In the genomic region with DNA sequence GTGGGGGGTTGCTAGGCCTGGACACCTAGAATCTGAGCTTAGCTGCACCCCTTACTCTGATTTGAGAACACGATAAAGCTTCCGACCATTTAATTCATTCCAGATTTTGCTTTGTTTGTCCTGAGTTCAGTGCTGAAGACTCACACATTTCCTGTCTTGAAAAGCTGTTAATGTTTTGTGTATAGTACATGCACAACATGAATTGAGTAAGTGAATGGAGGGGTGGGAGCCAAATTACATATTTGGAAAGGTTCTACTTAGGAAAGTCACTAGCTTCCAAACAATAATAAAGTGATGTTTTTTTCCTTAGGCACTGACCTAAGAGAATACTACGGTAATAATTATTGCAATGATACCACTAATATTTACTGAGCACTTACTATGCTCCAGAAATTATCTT, we compare ENCODE assay signal across 29 cellular contexts.
"Had no signal": no experiment of that assay in that cellular context is flagged by ENCODE, and none has a peak within 500 bp of the region (broad histone marks: within the 10 kb centered on the region; RNA-seq: fewer than 3 reads in every experiment).

No MANE protein-coding gene starts in this region.

- DNase-seq: hypothalamus; immature natural killer cell; kidney; left colon; left lung; lower lobe of right lung; mammary epithelial cell; naive B cell; natural killer cell; nucleus accumbens; pancreas; posterior cingulate gyrus; retina; right cardiac atrium; sigmoid colon; small intestine; spleen; stimulated activated CD4-positive, alpha-beta T cell treated with anti-CD3 and anti-CD28 coated beads, Interleukin-4, amount 100 ng/mL, for 24 hours; stimulated activated naive CD4-positive, alpha-beta T cell; tibial artery; trophoblast cell; upper lobe of right lung had no signal

- H3K36me3 ChIP-seq: left lung, lower lobe of right lung, pancreas, prostate gland, sigmoid colon, spleen, suprapubic skin, thoracic aorta, tibial artery, upper lobe of right lung had no signal

- H3K4me3 ChIP-seq: left lung, lower lobe of right lung, pancreas, prostate gland, sigmoid colon, spleen, suprapubic skin, thoracic aorta, tibial artery, upper lobe of right lung had no signal

- H3K4me1 ChIP-seq: left lung, lower lobe of right lung, pancreas, prostate gland, sigmoid colon, spleen, suprapubic skin, tibial artery, upper lobe of right lung had no signal

- H3K27ac Mint-ChIP-seq: immature natural killer cell; mesothelial cell of epicardium; naive B cell; natural killer cell; stimulated activated effector memory CD8-positive, alpha-beta T cell treated with anti-CD3 and anti-CD28 coated beads, Interleukin-12 subunit alpha, Interleukin-12 subunit beta, amount 100 ng/mL, for 72 hours; stimulated activated naive CD8-positive, alpha-beta T cell treated with anti-CD3 and anti-CD28 coated beads, Interleukin-15, Interleukin-2, amounts not matched to agents 100 ng/mL and 50 ng/mL, for 24 hours had no signal

- H3K4me3 Mint-ChIP-seq: immature natural killer cell; mesothelial cell of epicardium; naive B cell; natural killer cell; neural crest cell; stimulated activated effector memory CD8-positive, alpha-beta T cell treated with anti-CD3 and anti-CD28 coated beads, Interleukin-12 subunit alpha, Interleukin-12 subunit beta, amount 100 ng/mL, for 72 hours; stimulated activated naive CD8-positive, alpha-beta T cell treated with anti-CD3 and anti-CD28 coated beads, Interleukin-15, Interleukin-2, amounts not matched to agents 100 ng/mL and 50 ng/mL, for 24 hours had no signal

- H3K36me3 Mint-ChIP-seq: mesothelial cell of epicardium; naive B cell; natural killer cell; stimulated activated effector memory CD8-positive, alpha-beta T cell treated with anti-CD3 and anti-CD28 coated beads, Interleukin-12 subunit alpha, Interleukin-12 subunit beta, amount 100 ng/mL, for 72 hours had no signal

- H3K27me3 Mint-ChIP-seq: naive B cell had no signal

- H3K4me1 Mint-ChIP-seq: immature natural killer cell; mesothelial cell of epicardium; naive B cell; natural killer cell; neural crest cell; stimulated activated effector memory CD8-positive, alpha-beta T cell treated with anti-CD3 and anti-CD28 coated beads, Interleukin-12 subunit alpha, Interleukin-12 subunit beta, amount 100 ng/mL, for 72 hours had no signal

- H3K27ac ChIP-seq: left lung, lower lobe of right lung, pancreas, prostate gland, sigmoid colon, spleen, suprapubic skin, thoracic aorta, tibial artery, upper lobe of right lung had no signal

- H3K9me3 Mint-ChIP-seq: natural killer cell; neural crest cell; stimulated activated effector memory CD8-positive, alpha-beta T cell treated with anti-CD3 and anti-CD28 coated beads, Interleukin-12 subunit alpha, Interleukin-12 subunit beta, amount 100 ng/mL, for 72 hours had no signal

- H3K27me3 ChIP-seq: left lung, pancreas, sigmoid colon, spleen, suprapubic skin, tibial artery, upper lobe of right lung had no signal

- H3K9me3 ChIP-seq: left lung, lower lobe of right lung, pancreas, prostate gland, sigmoid colon, spleen, suprapubic skin, thoracic aorta, tibial artery, upper lobe of right lung had no signal
